16 cellular contexts compared by ENCODE assay signal in genomic region chr19:57867868-57868492, GRCh38. TPM values are rescaled to one million over a fixed set of nuclear protein-coding genes. Genes with fewer than 3 reads are reported as not detected.
DNase-seq lines count a peak whose midpoint lies in the region; ATAC-seq, FAIRE-seq and TF ChIP-seq lines count a peak whose summit lies in the region.
"Had no signal": no experiment of that assay in that cellular context is flagged by ENCODE, and none has a peak within 500 bp of the region (broad histone marks: within the 10 kb centered on the region; RNA-seq: fewer than 3 reads in every experiment).

No MANE protein-coding gene starts in this region.

- no peaks in the 10 kb centered on the region for H3K4me1 Mint-ChIP-seq in WTC11
- no peaks in the 10 kb centered on the region for H3K4me1 Mint-ChIP-seq in stimulated activated naive B cell treated with anti-CD40 and anti-IgM and Interleukin-4, amounts not matched to agents 10 μg/mL and 1 μg/mL and 100 μg/mL, for 72 hours

- POLR2A ChIA-PET in WTC11 (lab: Charles Lee), result interaction anchor here (1.0 to 1.6 kb wide), 2 partner anchors 17 to 21 kb away, joined by 3 to 4 read pairs; partner anchors contain the start of gene ZNF814

- ATAC-seq in WTC11, result no peak
- ATAC-seq in left colon, result peak; percentile 4
- no peak for ATAC-seq in stimulated activated naive B cell treated with anti-CD40 and anti-IgM and Interleukin-4, amounts not matched to agents 10 μg/mL and 1 μg/mL and 100 μg/mL, for 72 hours (replicated peaks)

- DNase-seq in GM12891 (ENCODE audit: insufficient read length, low spot score) (no peak), WTC11 (ENCODE audit: low spot score) (no peak), left colon (no peak), posterior cingulate gyrus (no peak), NCI-H345 (lab: John Stamatoyannopoulos, UW) (no peak), SIG-M5 treated with dmso at 0.1 percent for 504 hours (lab: John Stamatoyannopoulos, UW; ENCODE audit: unreplicated experiment) (no peak)
- DNase-seq in stimulated activated naive B cell treated with anti-CD40 and anti-IgM and Interleukin-4, amounts not matched to agents 10 μg/mL and 1 μg/mL and 100 μg/mL, for 72 hours, result no peak
- DNase-seq: ACHN, AML-193, H7, NCI-H187 treated with DMSO at 0.1 percent for 48 hours, NCI-H2171, NCI-H446 treated with DMSO at 0.1 percent for 48 hours, OCI-M1, RPMI8226, SIG-M5 had no signal

- H3K9me3 Mint-ChIP-seq in WTC11, result peaks cover 20% of the 10 kb centered on the region
- H3K9me3 Mint-ChIP-seq in stimulated activated naive B cell treated with anti-CD40 and anti-IgM and Interleukin-4, amounts not matched to agents 10 μg/mL and 1 μg/mL and 100 μg/mL, for 72 hours, result peaks cover 3 to 4% of the 10 kb centered on the region in 2 donors

- FAIRE-seq in GM12891 (lab: Jason Lieb, UNC), result no peak

- CTCF ChIA-PET in WTC11 (lab: Charles Lee), result interaction anchor here (1.3 kb wide), 1 partner anchor 21 kb away, joined by 4 read pairs; the partner anchor contains the start of gene ZNF814

- TF ChIP-seq CTCF in WTC11 (IDR thresholded peaks at IDR 0.05), result no peak

- intact Hi-C loops in left colon (cut with DNase I, micrococcal nuclease), result no loop called here
- intact Hi-C loops in posterior cingulate gyrus (cut with DNase I), result no loop called here

- no peak for TF ChIP-seq POLR2A in GM12891 (IDR thresholded peaks at IDR 0.05; ENCODE audit: low read depth, low read length)

- no peaks in the 10 kb centered on the region for H3K27me3 Mint-ChIP-seq in WTC11 (ENCODE audit: low read depth)
- no peaks in the 10 kb centered on the region for H3K27me3 Mint-ChIP-seq in stimulated activated naive B cell treated with anti-CD40 and anti-IgM and Interleukin-4, amounts not matched to agents 10 μg/mL and 1 μg/mL and 100 μg/mL, for 72 hours

- peak overlapping the region; percentile 49 for H3K27ac Mint-ChIP-seq in WTC11
- H3K27ac Mint-ChIP-seq in stimulated activated naive B cell treated with anti-CD40 and anti-IgM and Interleukin-4, amounts not matched to agents 10 μg/mL and 1 μg/mL and 100 μg/mL, for 72 hours, result peak overlapping the region; percentile 31

- H3K4me3 Mint-ChIP-seq in WTC11, result no peak overlapping the region
- no peak overlapping the region for H3K4me3 Mint-ChIP-seq in stimulated activated naive B cell treated with anti-CD40 and anti-IgM and Interleukin-4, amounts not matched to agents 10 μg/mL and 1 μg/mL and 100 μg/mL, for 72 hours

- H3K36me3 Mint-ChIP-seq in WTC11, result peaks cover 80% of the 10 kb centered on the region
- H3K36me3 Mint-ChIP-seq in stimulated activated naive B cell treated with anti-CD40 and anti-IgM and Interleukin-4, amounts not matched to agents 10 μg/mL and 1 μg/mL and 100 μg/mL, for 72 hours, result peaks cover 55 to 82% of the 10 kb centered on the region in 2 donors

TF ChIP-seq in GM12891, 5 proteins besides CTCF, POLR2A, EP300 and RAD21:
- TF ChIP-seq PAX5 (IDR thresholded peaks at IDR 0.05; ENCODE audit: insufficient read depth, low read length, severe bottlenecking) (no peak), POU2F2 (IDR thresholded peaks at IDR 0.05; ENCODE audit: low read depth, low read length) (peak; percentile 36; the same call in 1 of the 2 replicates), SPI1 (IDR thresholded peaks at IDR 0.05; ENCODE audit: low read depth, low read length) (no peak), POLR2AphosphoS5 (IDR thresholded peaks at IDR 0.05; ENCODE audit: low read depth, low read length) (peak; percentile 55; the same call in 1 of the 2 replicates), TAF1 (IDR thresholded peaks at IDR 0.05; ENCODE audit: low read depth, low read length) (no peak)

TF ChIP-seq in WTC11, 78 proteins besides CTCF, POLR2A, EP300 and RAD21:
- TF ChIP-seq E2F5 (CRISPR knock-in tag; IDR thresholded peaks at IDR 0.05), result no peak
- TF ChIP-seq MAX (CRISPR knock-in tag; IDR thresholded peaks at IDR 0.05), result no peak
- no peak for TF ChIP-seq PRRX2 (CRISPR knock-in tag; IDR thresholded peaks at IDR 0.05)

RNA-seq across cellular contexts. Expression of gene ZNF587, which starts 18.3 kb away (rescaled TPM):
- 6.0 TPM for polyA plus RNA-seq in GM12891 (2012; ENCODE audit: low read depth, missing spikeins)
- total RNA-seq in WTC11 (2021) (46.6 to 57.0 TPM (median 47.0 TPM) in 3 replicates), left colon (10 to 100 TPM; 50.5 to 64.8 TPM)

RNA-seq across cellular contexts. Expression of gene ZNF814, which starts 20.9 kb away (rescaled TPM):
- polyA plus RNA-seq in GM12891 (2012; ENCODE audit: low read depth, missing spikeins), result 10.3 TPM
- total RNA-seq in WTC11 (2021) (60.7 to 80.8 TPM (median 77.8 TPM) in 3 replicates), left colon (10 to 100 TPM; 14.6 to 15.4 TPM)

RNA-seq across cellular contexts. Expression of gene ZNF587B, which starts 37.9 kb away (rescaled TPM):
- polyA plus RNA-seq in GM12891 (2012; ENCODE audit: low read depth, missing spikeins), result 12.1 TPM
- total RNA-seq in WTC11 (2021) (39.9 to 43.2 TPM (median 41.7 TPM) in 3 replicates), left colon (10 to 100 TPM; 13.0 to 22.4 TPM)

RNA-seq across cellular contexts. Expression of gene ZNF417, which starts 48.4 kb away (rescaled TPM):
- polyA plus RNA-seq in GM12891 (2012; ENCODE audit: low read depth, missing spikeins), result 3.5 TPM
- total RNA-seq in WTC11 (2021), result 21.4 to 22.6 TPM (median 21.5 TPM) in 3 replicates
- total RNA-seq in left colon, result 10 to 100 TPM; 12.3 TPM

RNA-seq across cellular contexts. Expression of gene ZNF552, which starts 53.3 kb away (rescaled TPM):
- polyA plus RNA-seq in GM12891 (2012; ENCODE audit: low read depth, missing spikeins), result 6.4 TPM
- total RNA-seq in WTC11 (2021), result 9.0 to 13.1 TPM (median 9.3 TPM) in 3 replicates
- total RNA-seq in left colon, result 10 to 100 TPM; 24.1 to 31.7 TPM
